In the genomic region with DNA sequence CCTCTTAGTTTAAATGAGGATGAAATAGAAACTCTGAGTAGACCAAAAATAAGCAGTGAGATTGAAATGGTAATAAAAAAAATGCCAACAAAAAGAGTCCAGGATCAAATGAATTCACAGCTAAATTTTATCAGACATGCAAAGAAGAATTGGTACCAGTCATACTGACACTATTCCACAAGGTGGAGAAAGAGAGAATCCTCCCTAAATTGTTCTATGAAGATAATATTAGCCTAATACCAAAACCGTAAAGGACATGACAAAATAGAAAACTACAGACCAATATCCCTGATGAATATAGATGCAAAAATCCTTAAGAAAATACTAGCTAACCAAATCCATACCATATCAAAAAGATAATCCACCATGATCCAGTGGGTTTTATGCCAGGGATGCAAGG, we compare ENCODE assay signal across 18 cellular contexts.
DNase-seq lines count a peak whose midpoint lies in the region; ATAC-seq and TF ChIP-seq lines count a peak whose summit lies in the region.
"Had no signal": no experiment of that assay in that cellular context is flagged by ENCODE, and none has a peak within 500 bp of the region (broad histone marks: within the 10 kb centered on the region; RNA-seq: fewer than 3 reads in every experiment).

No MANE protein-coding gene starts in this region.

- H3K9me3 Mint-ChIP-seq in neural crest cell, result no peaks in the 10 kb centered on the region

- H3K27ac Mint-ChIP-seq in neural crest cell (ENCODE audit: unreplicated experiment), result no peak overlapping the region
- H3K27ac Mint-ChIP-seq: CD8-positive, alpha-beta memory T cell; HFFc6 had no signal

- H3K36me3 Mint-ChIP-seq in neural crest cell (ENCODE audit: low read depth), result no peaks in the 10 kb centered on the region
- H3K36me3 Mint-ChIP-seq: CD8-positive, alpha-beta memory T cell had no signal

- H3K27me3 Mint-ChIP-seq in neural crest cell (ENCODE audit: low read depth), result no peaks in the 10 kb centered on the region

- DNase-seq in DMS53 (lab: John Stamatoyannopoulos, UW) (peak; percentile 21), DMS53 treated with DMSO at 0.1 percent for 48 hours (lab: John Stamatoyannopoulos, UW; ENCODE audit: unreplicated experiment) (no peak), LNCaP clone FGC (ENCODE audit: low read depth) (no peak), neural crest cell (ENCODE audit: low read depth, low spot score) (no peak), anterior cingulate cortex (lab: John Stamatoyannopoulos, UW) (no peak), cerebellum (ENCODE audit: low spot score) (no peak)
- DNase-seq: CD8-positive, alpha-beta memory T cell; GDM1; HFFc6; NCI-H187 treated with DMSO at 0.1 percent for 48 hours; NCI-H446; NK-92 treated with Interleukin-12 subunit alpha and Interleukin-12 subunit beta, amount 100 ng/mL, for 24 hours; T-helper 1 cell had no signal

- H3K4me3 Mint-ChIP-seq in neural crest cell, result no peak overlapping the region
- H3K4me3 Mint-ChIP-seq: CD8-positive, alpha-beta memory T cell; HFFc6 had no signal

- H3K4me3 ChIP-seq in LNCaP clone FGC (ENCODE audit: low read depth, low read length), result no peak overlapping the region

- no peak overlapping the region for H3K27ac ChIP-seq in VCaP
- H3K27ac ChIP-seq: 22Rv1, KMS-11 had no signal

- no peak for ATAC-seq in GM19023 (IDR thresholded peaks at IDR 0.05; ENCODE audit: unreplicated experiment)
- ATAC-seq: HepG2 had no signal

- H3K4me1 Mint-ChIP-seq in neural crest cell, result no peaks in the 10 kb centered on the region
- H3K4me1 Mint-ChIP-seq: CD8-positive, alpha-beta memory T cell had no signal

- TF ChIP-seq CTCF in LNCaP clone FGC (IDR thresholded peaks at IDR 0.05; ENCODE audit: control insufficient read depth, extremely low read depth, insufficient read depth) (0 out of 2 replicates have a peak, but pooled peaks have one; percentile 14), VCaP (conservative IDR thresholded peaks at IDR 0.05) (peak; percentile 53), neural crest cell (conservative IDR thresholded peaks at IDR 0.05) (peak; percentile 29)
